ENCODE assay signal across 7 cellular contexts in genomic region chr1:76010802-76011201, GRCh38.
"Had no signal": no experiment of that assay in that cellular context is flagged by ENCODE, and none has a peak within 500 bp of the region (broad histone marks: within the 10 kb centered on the region; RNA-seq: fewer than 3 reads in every experiment).

No MANE protein-coding gene starts in this region.

- H3K4me2 ChIP-seq: KMS-11 had no signal

- H3K27ac ChIP-seq: HL-60, KMS-11 had no signal

- ATAC-seq: HepG2 had no signal

- H3K9ac ChIP-seq: KMS-11 had no signal

- FAIRE-seq: HepG2, HTR-8/SVneo had no signal

- DNase-seq: IMR-90, KBM-7, KG1 had no signal
